32 cellular contexts compared by ENCODE assay signal in the genomic region with DNA sequence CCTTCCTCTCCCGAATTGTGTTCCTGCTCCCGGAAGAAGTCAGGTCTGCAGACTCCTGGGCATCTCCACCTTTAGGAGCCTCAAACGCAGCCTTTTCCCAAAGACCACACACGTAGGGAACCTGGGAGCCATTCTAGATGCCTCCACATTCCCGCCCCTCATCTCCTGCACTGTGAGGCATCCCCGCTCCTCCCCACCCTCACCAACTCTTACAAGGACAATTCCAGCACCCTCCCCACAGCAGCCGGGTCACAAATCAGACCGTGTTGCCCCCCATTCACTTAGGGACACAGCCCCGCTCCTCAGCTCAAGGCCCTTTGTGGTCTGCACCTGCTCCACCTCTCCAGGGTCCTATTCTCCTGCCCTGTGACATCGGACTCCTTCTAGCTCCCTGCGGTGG. TPM values are rescaled to one million over a fixed set of nuclear protein-coding genes. Genes with fewer than 3 reads are reported as not detected.
DNase-seq lines count a peak whose midpoint lies in the region; ATAC-seq and TF ChIP-seq lines count a peak whose summit lies in the region.
"Had no signal": no experiment of that assay in that cellular context is flagged by ENCODE, and none has a peak within 500 bp of the region (broad histone marks: within the 10 kb centered on the region; RNA-seq: fewer than 3 reads in every experiment).

No MANE protein-coding gene starts in this region.

- POLR2A ChIA-PET in CD8-positive, alpha-beta T cell (lab: Charles Lee): no interaction called here

- H3K27me3 Mint-ChIP-seq in natural killer cell treated with Interleukin-12 subunit alpha and Interleukin-12 subunit beta and Interleukin-15 and Interleukin-18, amount 100 ng/mL, for 72 hours: no peaks in the 10 kb centered on the region
- H3K27me3 Mint-ChIP-seq in natural killer cell (ENCODE audit: low read depth in 2 of 2): no peaks in the 10 kb centered on the region
- H3K27me3 Mint-ChIP-seq in endodermal cell (ENCODE audit: insufficient read depth): no peaks in the 10 kb centered on the region
- peaks cover 2% of the 10 kb centered on the region for H3K27me3 Mint-ChIP-seq in CD8-positive, alpha-beta T cell (ENCODE audit: low read depth)
- H3K27me3 Mint-ChIP-seq: B cell; CD4-positive, alpha-beta memory T cell; CD4-positive, alpha-beta T cell; CD8-positive, alpha-beta memory T cell had no signal

- H3K9ac ChIP-seq in endodermal cell (ENCODE audit: extremely low read depth, low read length, poor library complexity, severe bottlenecking): no peak overlapping the region
- H3K9ac ChIP-seq: BLaER1; BLaER1 treated with 17β-estradiol and CSF1 and Interleukin-3, amounts not matched to agents 10 nM and 100 nM had no signal

- WGBS in endodermal cell (ENCODE audit: insufficient coverage in 1 of 2, insufficient read length in 1 of 2), 2 experiments: 86 to 100% methylated on average over 2 to 11 of the region's 11 CpGs
- 83 to 84% methylated on average over 10 to 11 of the region's 11 CpGs for WGBS in testis, 2 donors

- H3K9me3 Mint-ChIP-seq in natural killer cell treated with Interleukin-12 subunit alpha and Interleukin-12 subunit beta and Interleukin-15 and Interleukin-18, amount 100 ng/mL, for 72 hours: no peaks in the 10 kb centered on the region
- H3K9me3 Mint-ChIP-seq in natural killer cell (no peaks in the 10 kb centered on the region), endodermal cell (peaks cover 7% of the 10 kb centered on the region)
- no peaks in the 10 kb centered on the region for H3K9me3 Mint-ChIP-seq in CD8-positive, alpha-beta T cell
- H3K9me3 Mint-ChIP-seq: CD4-positive, alpha-beta T cell; CD8-positive, alpha-beta memory T cell had no signal

- H3K27ac ChIP-seq in endodermal cell (ENCODE audit: low read depth, low read length) (no peak overlapping the region), osteoblast (ENCODE audit: low read depth, low read length) (no peak overlapping the region), testis (no peak overlapping the region)
- H3K27ac ChIP-seq in CD8-positive, alpha-beta T cell (ENCODE audit: low read depth, low read length): no peak overlapping the region
- H3K27ac ChIP-seq: 22Rv1; A549; BLaER1; BLaER1 treated with 17β-estradiol and CSF1 and Interleukin-3, amounts not matched to agents 10 nM and 100 nM; C4-2B had no signal

- H3K4me1 ChIP-seq in endodermal cell (ENCODE audit: control insufficient read depth, insufficient read depth, low read length): no peaks in the 10 kb centered on the region
- no peaks in the 10 kb centered on the region for H3K4me1 ChIP-seq in osteoblast (ENCODE audit: insufficient read depth, low read length)
- no peaks in the 10 kb centered on the region for H3K4me1 ChIP-seq in CD8-positive, alpha-beta T cell (ENCODE audit: insufficient read depth, low read length)
- peaks cover 4% of the 10 kb centered on the region for H3K4me1 ChIP-seq in testis
- H3K4me1 ChIP-seq: BE2C, Caco-2 had no signal

- H2AFZ ChIP-seq in osteoblast (ENCODE audit: low read length): no peak overlapping the region

- no peak for ATAC-seq in natural killer cell treated with Interleukin-12 subunit alpha and Interleukin-12 subunit beta and Interleukin-15 and Interleukin-18, amount 100 ng/mL, for 72 hours
- no peak for ATAC-seq in natural killer cell
- ATAC-seq in CD8-positive, alpha-beta T cell: no peak
- ATAC-seq: A549 had no signal

- no peaks in the 10 kb centered on the region for H3K36me3 ChIP-seq in endodermal cell (ENCODE audit: control insufficient read depth, insufficient read depth, low read length)
- H3K36me3 ChIP-seq in osteoblast (ENCODE audit: insufficient read depth, low read length): no peaks in the 10 kb centered on the region
- H3K36me3 ChIP-seq in CD8-positive, alpha-beta T cell (ENCODE audit: insufficient read depth, low read length): no peaks in the 10 kb centered on the region
- no peaks in the 10 kb centered on the region for H3K36me3 ChIP-seq in testis (ENCODE audit: low read depth, missing control alignments)
- H3K36me3 ChIP-seq: BE2C had no signal

- H3K4me3 ChIP-seq in endodermal cell (ENCODE audit: low read length): no peak overlapping the region
- H3K4me3 ChIP-seq in osteoblast (ENCODE audit: insufficient read depth, low read length): no peak overlapping the region
- no peak overlapping the region for H3K4me3 ChIP-seq in CD8-positive, alpha-beta T cell (ENCODE audit: low read depth, low read length)
- no peak overlapping the region for H3K4me3 ChIP-seq in testis
- H3K4me3 ChIP-seq: A549; BLaER1; BLaER1 treated with 17β-estradiol and CSF1 and Interleukin-3, amounts not matched to agents 10 nM and 100 nM had no signal

- intact Hi-C loops in natural killer cell (cut with micrococcal nuclease): no loop called here
- intact Hi-C loops in CD8-positive, alpha-beta T cell (cut with DNase I, micrococcal nuclease): no loop called here
- intact Hi-C loops in testis (cut with DNase I; ENCODE audit: low total_unique reads): no loop called here

- TF ChIP-seq CTCF in natural killer cell (IDR thresholded peaks at IDR 0.05) (no peak), endodermal cell (conservative IDR thresholded peaks at IDR 0.05) (no peak), osteoblast (IDR thresholded peaks at IDR 0.05; ENCODE audit: extremely low read depth, low read depth, low read length) (no peak), testis (IDR thresholded peaks at IDR 0.05) (no peak)
- TF ChIP-seq CTCF in CD8-positive, alpha-beta T cell (IDR thresholded peaks at IDR 0.05): no peak

- CTCF ChIA-PET in CD8-positive, alpha-beta T cell (lab: Charles Lee): interaction anchor here (0.9 kb wide), 1 partner anchor 14 kb away, joined by 3 read pairs; no protein-coding TSS in a partner anchor

- no peaks in the 10 kb centered on the region for H3K9me3 ChIP-seq in endodermal cell (ENCODE audit: control insufficient read depth, low read length)
- H3K9me3 ChIP-seq in osteoblast (ENCODE audit: low read depth, low read length): no peaks in the 10 kb centered on the region
- no peaks in the 10 kb centered on the region for H3K9me3 ChIP-seq in CD8-positive, alpha-beta T cell (ENCODE audit: low read length)
- H3K9me3 ChIP-seq in testis: no peaks in the 10 kb centered on the region
- H3K9me3 ChIP-seq: A549, BE2C, Caco-2 had no signal

- H3K4me3 Mint-ChIP-seq in natural killer cell treated with Interleukin-12 subunit alpha and Interleukin-12 subunit beta and Interleukin-15 and Interleukin-18, amount 100 ng/mL, for 72 hours: no peak overlapping the region
- H3K4me3 Mint-ChIP-seq in natural killer cell (no peak overlapping the region), endodermal cell (no peak overlapping the region)
- H3K4me3 Mint-ChIP-seq in CD8-positive, alpha-beta T cell: no peak overlapping the region
- H3K4me3 Mint-ChIP-seq: B cell; CD14-positive monocyte; CD4-positive, alpha-beta memory T cell; CD4-positive, alpha-beta T cell; CD4-positive, CD25-positive, alpha-beta regulatory T cell; CD8-positive, alpha-beta memory T cell had no signal

- peaks cover 0 to 4% of the 10 kb centered on the region in 2 donors for H3K4me1 Mint-ChIP-seq in natural killer cell treated with Interleukin-12 subunit alpha and Interleukin-12 subunit beta and Interleukin-15 and Interleukin-18, amount 100 ng/mL, for 72 hours (ENCODE audit: low read depth in 2 of 2)
- H3K4me1 Mint-ChIP-seq in natural killer cell (peaks cover 0 to 5% of the 10 kb centered on the region in 2 donors), endodermal cell (no peaks in the 10 kb centered on the region)
- no peaks in the 10 kb centered on the region for H3K4me1 Mint-ChIP-seq in CD8-positive, alpha-beta T cell (ENCODE audit: low read depth)
- H3K4me1 Mint-ChIP-seq: CD14-positive monocyte; CD4-positive, CD25-positive, alpha-beta regulatory T cell; CD8-positive, alpha-beta memory T cell had no signal

- no peak for TF ChIP-seq POLR2A in testis (IDR thresholded peaks at IDR 0.05)

- peak; percentile 42 for DNase-seq in natural killer cell treated with Interleukin-12 subunit alpha and Interleukin-12 subunit beta and Interleukin-15 and Interleukin-18, amount 100 ng/mL, for 72 hours (ENCODE audit: low spot score)
- DNase-seq in natural killer cell (no peak), endodermal cell (peak; percentile 39), osteoblast (ENCODE audit: insufficient read length, low spot score, missing footprints) (peak; percentile 70), testis (no peak)
- no peak for DNase-seq in CD8-positive, alpha-beta T cell
- DNase-seq: 8988T; ACHN; AML-193; BE2C; C1 segment of cervical spinal cord; Caco-2; Calu3; CD4-positive, alpha-beta memory T cell; CD4-positive, alpha-beta T cell; CD4-positive, CD25-positive, alpha-beta regulatory T cell; CD8-positive, alpha-beta memory T cell; COR-L47; DMS 273 treated with DMSO at 0.1 percent for 48 hours; DMS153; DMS53; DMS79; DMS79 treated with DMSO at 0.1 percent for 48 hours; DND-41; EL had no signal

- H3K27me3 ChIP-seq in endodermal cell (ENCODE audit: control insufficient read depth, insufficient read depth, low read length, poor library complexity, severe bottlenecking) (no peaks in the 10 kb centered on the region), osteoblast (ENCODE audit: insufficient read depth, low read length) (no peaks in the 10 kb centered on the region), testis (no peaks in the 10 kb centered on the region)
- no peaks in the 10 kb centered on the region for H3K27me3 ChIP-seq in CD8-positive, alpha-beta T cell (ENCODE audit: insufficient read depth, low read length)
- H3K27me3 ChIP-seq: BE2C had no signal

- peaks cover 3% of the 10 kb centered on the region for H4K20me1 ChIP-seq in osteoblast (ENCODE audit: insufficient read depth, low read length)

- H3K27ac Mint-ChIP-seq in natural killer cell treated with Interleukin-12 subunit alpha and Interleukin-12 subunit beta and Interleukin-15 and Interleukin-18, amount 100 ng/mL, for 72 hours: no peak overlapping the region
- H3K27ac Mint-ChIP-seq in natural killer cell: no peak overlapping the region
- no peak overlapping the region for H3K27ac Mint-ChIP-seq in endodermal cell
- H3K27ac Mint-ChIP-seq in CD8-positive, alpha-beta T cell: no peak overlapping the region
- H3K27ac Mint-ChIP-seq: B cell; CD14-positive monocyte; CD4-positive, alpha-beta memory T cell; CD4-positive, alpha-beta T cell had no signal

- no peaks in the 10 kb centered on the region for H3K79me2 ChIP-seq in osteoblast (ENCODE audit: insufficient read depth, low read length)

- no peaks in the 10 kb centered on the region for H3K36me3 Mint-ChIP-seq in natural killer cell treated with Interleukin-12 subunit alpha and Interleukin-12 subunit beta and Interleukin-15 and Interleukin-18, amount 100 ng/mL, for 72 hours
- H3K36me3 Mint-ChIP-seq in natural killer cell: no peaks in the 10 kb centered on the region
- peaks cover 17% of the 10 kb centered on the region for H3K36me3 Mint-ChIP-seq in endodermal cell (ENCODE audit: low read depth)
- H3K36me3 Mint-ChIP-seq in CD8-positive, alpha-beta T cell: no peaks in the 10 kb centered on the region
- H3K36me3 Mint-ChIP-seq: CD4-positive, CD25-positive, alpha-beta regulatory T cell had no signal

- H3K4me2 ChIP-seq in osteoblast (ENCODE audit: insufficient read depth, low read length): no peak overlapping the region
- H3K4me2 ChIP-seq: A549; BLaER1; BLaER1 treated with 17β-estradiol and CSF1 and Interleukin-3, amounts not matched to agents 10 nM and 100 nM had no signal

RNA-seq across cellular contexts. Expression of a gene that starts 49.6 kb away (rescaled TPM):
- total RNA-seq in natural killer cell treated with Interleukin-12 subunit alpha and Interleukin-12 subunit beta and Interleukin-15 and Interleukin-18, amount 100 ng/mL, for 72 hours: 10 to 100 TPM; 79.1 to 80.5 TPM
- total RNA-seq in natural killer cell (100 to 1,000 TPM; 155 to 215 (median 163) TPM), endodermal cell (10 to 100 TPM; 51.1 to 58.7 TPM), osteoblast (156 and 163 TPM in 2 replicates), testis (10 to 100 TPM; 42.1 to 52.7 TPM)
- polyA plus RNA-seq in endodermal cell (2013, experiment 1 of 2): 52.8 TPM
- polyA plus RNA-seq in endodermal cell (2013, experiment 2 of 2): 56.2 TPM
- total RNA-seq in CD8-positive, alpha-beta T cell: 10 to 100 TPM; 46.4 to 48.7 TPM
- polyA plus RNA-seq in testis (ENCODE audit: insufficient read depth, low read depth, low replicate concordance): 30.6 TPM

Comparison
In these comparisons a context has a peak if more than half of its experiments do, and no peak if none do; other contexts are left out.
1. DNase-seq: peak in natural killer cell treated with Interleukin-12 subunit alpha and Interleukin-12 subunit beta and Interleukin-15 and Interleukin-18, amount 100 ng/mL, for 72 hours (single experiment), endodermal cell (single experiment) and osteoblast (single experiment); none in natural killer cell (single experiment), CD8-positive, alpha-beta T cell (0 of 7) and testis (single experiment).